ENCODE assay signal across 1 cellular context in the genomic region with DNA sequence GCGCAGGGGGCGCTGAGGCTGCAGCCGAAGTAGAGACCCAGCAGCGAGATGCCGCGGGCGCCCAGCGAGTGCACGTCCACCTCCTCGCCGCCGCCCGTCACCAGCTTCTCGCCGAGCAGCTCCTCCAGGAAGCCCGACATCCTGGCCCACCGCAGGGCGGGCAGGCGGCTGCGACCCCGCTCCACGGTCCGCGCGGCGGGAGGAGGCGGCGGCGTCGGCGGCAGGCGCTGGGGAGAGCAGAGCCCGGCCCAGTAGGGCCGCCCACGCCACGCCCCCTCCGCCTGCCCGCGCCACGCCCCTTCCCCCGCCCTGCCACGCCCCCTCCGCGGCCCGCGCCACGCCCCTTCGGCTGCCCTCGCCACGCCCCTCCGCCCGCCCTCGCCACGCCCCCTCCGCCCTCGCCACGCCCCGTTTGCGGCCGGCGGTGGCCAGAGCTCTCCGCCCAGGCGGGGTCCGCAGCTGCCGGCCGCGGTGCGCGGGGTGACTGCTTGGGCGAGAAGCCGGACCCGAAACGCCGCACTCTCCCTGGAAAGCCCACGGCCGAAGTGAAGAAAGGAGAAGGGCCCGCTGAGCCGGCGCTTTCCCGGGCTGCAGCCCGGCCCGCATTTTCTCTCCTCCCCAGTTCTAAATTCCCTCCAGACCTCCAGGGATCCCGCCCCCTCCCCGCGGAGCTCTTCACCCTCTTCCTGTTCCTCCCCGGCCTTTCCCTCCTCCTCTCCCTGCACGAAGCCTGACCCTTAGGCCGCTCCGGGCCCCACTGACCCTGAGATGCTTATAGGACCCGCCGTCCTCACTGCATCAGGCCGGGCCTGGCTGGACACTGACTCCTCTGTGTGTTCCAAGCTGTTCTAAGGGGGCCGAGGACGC.
A peak's percentile ranks its signal among the peaks of the same experiment; 100 is the strongest.
TF ChIP-seq lines count a peak whose summit lies in the region.

A gene (minus strand): TSS at position 238 of the 867 bp plus-strand sequence.

TF ChIP-seq in HEK293, 187 proteins besides CTCF, POLR2A, EP300 and RAD21 (continued from another document and continues in another):
- TF ChIP-seq, protein P1, sequence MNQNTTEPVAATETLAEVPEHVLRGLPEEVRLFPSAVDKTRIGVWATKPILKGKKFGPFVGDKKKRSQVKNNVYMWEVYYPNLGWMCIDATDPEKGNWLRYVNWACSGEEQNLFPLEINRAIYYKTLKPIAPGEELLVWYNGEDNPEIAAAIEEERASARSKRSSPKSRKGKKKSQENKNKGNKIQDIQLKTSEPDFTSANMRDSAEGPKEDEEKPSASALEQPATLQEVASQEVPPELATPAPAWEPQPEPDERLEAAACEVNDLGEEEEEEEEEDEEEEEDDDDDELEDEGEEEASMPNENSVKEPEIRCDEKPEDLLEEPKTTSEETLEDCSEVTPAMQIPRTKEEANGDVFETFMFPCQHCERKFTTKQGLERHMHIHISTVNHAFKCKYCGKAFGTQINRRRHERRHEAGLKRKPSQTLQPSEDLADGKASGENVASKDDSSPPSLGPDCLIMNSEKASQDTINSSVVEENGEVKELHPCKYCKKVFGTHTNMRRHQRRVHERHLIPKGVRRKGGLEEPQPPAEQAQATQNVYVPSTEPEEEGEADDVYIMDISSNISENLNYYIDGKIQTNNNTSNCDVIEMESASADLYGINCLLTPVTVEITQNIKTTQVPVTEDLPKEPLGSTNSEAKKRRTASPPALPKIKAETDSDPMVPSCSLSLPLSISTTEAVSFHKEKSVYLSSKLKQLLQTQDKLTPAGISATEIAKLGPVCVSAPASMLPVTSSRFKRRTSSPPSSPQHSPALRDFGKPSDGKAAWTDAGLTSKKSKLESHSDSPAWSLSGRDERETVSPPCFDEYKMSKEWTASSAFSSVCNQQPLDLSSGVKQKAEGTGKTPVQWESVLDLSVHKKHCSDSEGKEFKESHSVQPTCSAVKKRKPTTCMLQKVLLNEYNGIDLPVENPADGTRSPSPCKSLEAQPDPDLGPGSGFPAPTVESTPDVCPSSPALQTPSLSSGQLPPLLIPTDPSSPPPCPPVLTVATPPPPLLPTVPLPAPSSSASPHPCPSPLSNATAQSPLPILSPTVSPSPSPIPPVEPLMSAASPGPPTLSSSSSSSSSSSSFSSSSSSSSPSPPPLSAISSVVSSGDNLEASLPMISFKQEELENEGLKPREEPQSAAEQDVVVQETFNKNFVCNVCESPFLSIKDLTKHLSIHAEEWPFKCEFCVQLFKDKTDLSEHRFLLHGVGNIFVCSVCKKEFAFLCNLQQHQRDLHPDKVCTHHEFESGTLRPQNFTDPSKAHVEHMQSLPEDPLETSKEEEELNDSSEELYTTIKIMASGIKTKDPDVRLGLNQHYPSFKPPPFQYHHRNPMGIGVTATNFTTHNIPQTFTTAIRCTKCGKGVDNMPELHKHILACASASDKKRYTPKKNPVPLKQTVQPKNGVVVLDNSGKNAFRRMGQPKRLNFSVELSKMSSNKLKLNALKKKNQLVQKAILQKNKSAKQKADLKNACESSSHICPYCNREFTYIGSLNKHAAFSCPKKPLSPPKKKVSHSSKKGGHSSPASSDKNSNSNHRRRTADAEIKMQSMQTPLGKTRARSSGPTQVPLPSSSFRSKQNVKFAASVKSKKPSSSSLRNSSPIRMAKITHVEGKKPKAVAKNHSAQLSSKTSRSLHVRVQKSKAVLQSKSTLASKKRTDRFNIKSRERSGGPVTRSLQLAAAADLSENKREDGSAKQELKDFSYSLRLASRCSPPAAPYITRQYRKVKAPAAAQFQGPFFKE (tag by site-specific recombination; IDR thresholded peaks at IDR 0.05; ENCODE audit: borderline replicate concordance), result no peak
- no peak for TF ChIP-seq ZNF350 (tag by site-specific recombination; IDR thresholded peaks at IDR 0.05)
- TF ChIP-seq, protein P2, sequence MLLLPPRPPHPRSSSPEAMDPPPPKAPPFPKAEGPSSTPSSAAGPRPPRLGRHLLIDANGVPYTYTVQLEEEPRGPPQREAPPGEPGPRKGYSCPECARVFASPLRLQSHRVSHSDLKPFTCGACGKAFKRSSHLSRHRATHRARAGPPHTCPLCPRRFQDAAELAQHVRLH (tag by site-specific recombination; IDR thresholded peaks at IDR 0.05), result no peak
- TF ChIP-seq ZFP41 (tag by site-specific recombination; IDR thresholded peaks at IDR 0.05; ENCODE audit: borderline replicate concordance), result no peak
- TF ChIP-seq, protein P3, sequence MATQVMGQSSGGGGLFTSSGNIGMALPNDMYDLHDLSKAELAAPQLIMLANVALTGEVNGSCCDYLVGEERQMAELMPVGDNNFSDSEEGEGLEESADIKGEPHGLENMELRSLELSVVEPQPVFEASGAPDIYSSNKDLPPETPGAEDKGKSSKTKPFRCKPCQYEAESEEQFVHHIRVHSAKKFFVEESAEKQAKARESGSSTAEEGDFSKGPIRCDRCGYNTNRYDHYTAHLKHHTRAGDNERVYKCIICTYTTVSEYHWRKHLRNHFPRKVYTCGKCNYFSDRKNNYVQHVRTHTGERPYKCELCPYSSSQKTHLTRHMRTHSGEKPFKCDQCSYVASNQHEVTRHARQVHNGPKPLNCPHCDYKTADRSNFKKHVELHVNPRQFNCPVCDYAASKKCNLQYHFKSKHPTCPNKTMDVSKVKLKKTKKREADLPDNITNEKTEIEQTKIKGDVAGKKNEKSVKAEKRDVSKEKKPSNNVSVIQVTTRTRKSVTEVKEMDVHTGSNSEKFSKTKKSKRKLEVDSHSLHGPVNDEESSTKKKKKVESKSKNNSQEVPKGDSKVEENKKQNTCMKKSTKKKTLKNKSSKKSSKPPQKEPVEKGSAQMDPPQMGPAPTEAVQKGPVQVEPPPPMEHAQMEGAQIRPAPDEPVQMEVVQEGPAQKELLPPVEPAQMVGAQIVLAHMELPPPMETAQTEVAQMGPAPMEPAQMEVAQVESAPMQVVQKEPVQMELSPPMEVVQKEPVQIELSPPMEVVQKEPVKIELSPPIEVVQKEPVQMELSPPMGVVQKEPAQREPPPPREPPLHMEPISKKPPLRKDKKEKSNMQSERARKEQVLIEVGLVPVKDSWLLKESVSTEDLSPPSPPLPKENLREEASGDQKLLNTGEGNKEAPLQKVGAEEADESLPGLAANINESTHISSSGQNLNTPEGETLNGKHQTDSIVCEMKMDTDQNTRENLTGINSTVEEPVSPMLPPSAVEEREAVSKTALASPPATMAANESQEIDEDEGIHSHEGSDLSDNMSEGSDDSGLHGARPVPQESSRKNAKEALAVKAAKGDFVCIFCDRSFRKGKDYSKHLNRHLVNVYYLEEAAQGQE (tag by site-specific recombination; IDR thresholded peaks at IDR 0.05), result no peak
- no peak for TF ChIP-seq ZNF670 (tag by site-specific recombination; IDR thresholded peaks at IDR 0.05; ENCODE audit: low read depth)
- no peak; the same call in 1 of the 2 replicates for TF ChIP-seq ZEB2 (tag by site-specific recombination; IDR thresholded peaks at IDR 0.05)
- peak; percentile 23; the same call in 1 of the 2 replicates for TF ChIP-seq GLIS1 (tag by site-specific recombination; IDR thresholded peaks at IDR 0.05)
- no peak for TF ChIP-seq ZNF214 (tag by site-specific recombination; IDR thresholded peaks at IDR 0.05; ENCODE audit: borderline replicate concordance)
- TF ChIP-seq ZNF335 (tag by site-specific recombination; conservative IDR thresholded peaks at IDR 0.05), result peak; percentile 62
- TF ChIP-seq, protein P4, sequence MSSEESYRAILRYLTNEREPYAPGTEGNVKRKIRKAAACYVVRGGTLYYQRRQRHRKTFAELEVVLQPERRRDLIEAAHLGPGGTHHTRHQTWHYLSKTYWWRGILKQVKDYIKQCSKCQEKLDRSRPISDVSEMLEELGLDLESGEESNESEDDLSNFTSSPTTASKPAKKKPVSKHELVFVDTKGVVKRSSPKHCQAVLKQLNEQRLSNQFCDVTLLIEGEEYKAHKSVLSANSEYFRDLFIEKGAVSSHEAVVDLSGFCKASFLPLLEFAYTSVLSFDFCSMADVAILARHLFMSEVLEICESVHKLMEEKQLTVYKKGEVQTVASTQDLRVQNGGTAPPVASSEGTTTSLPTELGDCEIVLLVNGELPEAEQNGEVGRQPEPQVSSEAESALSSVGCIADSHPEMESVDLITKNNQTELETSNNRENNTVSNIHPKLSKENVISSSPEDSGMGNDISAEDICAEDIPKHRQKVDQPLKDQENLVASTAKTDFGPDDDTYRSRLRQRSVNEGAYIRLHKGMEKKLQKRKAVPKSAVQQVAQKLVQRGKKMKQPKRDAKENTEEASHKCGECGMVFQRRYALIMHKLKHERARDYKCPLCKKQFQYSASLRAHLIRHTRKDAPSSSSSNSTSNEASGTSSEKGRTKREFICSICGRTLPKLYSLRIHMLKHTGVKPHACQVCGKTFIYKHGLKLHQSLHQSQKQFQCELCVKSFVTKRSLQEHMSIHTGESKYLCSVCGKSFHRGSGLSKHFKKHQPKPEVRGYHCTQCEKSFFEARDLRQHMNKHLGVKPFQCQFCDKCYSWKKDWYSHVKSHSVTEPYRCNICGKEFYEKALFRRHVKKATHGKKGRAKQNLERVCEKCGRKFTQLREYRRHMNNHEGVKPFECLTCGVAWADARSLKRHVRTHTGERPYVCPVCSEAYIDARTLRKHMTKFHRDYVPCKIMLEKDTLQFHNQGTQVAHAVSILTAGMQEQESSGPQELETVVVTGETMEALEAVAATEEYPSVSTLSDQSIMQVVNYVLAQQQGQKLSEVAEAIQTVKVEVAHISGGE (tag by site-specific recombination; conservative IDR thresholded peaks at IDR 0.05; ENCODE audit: low read depth), result no peak
- TF ChIP-seq ZNF747 (tag by site-specific recombination; IDR thresholded peaks at IDR 0.05), result no peak
- TF ChIP-seq ZNF132 (tag by site-specific recombination; IDR thresholded peaks at IDR 0.05; ENCODE audit: borderline replicate concordance), result no peak
- no peak for TF ChIP-seq WT1 (tag by site-specific recombination; IDR thresholded peaks at IDR 0.05)
- TF ChIP-seq ZNF701 (tag by site-specific recombination; IDR thresholded peaks at IDR 0.05), result no peak
- TF ChIP-seq ZNF221 (tag by site-specific recombination; IDR thresholded peaks at IDR 0.05; ENCODE audit: borderline replicate concordance), result no peak
- TF ChIP-seq, protein P5, sequence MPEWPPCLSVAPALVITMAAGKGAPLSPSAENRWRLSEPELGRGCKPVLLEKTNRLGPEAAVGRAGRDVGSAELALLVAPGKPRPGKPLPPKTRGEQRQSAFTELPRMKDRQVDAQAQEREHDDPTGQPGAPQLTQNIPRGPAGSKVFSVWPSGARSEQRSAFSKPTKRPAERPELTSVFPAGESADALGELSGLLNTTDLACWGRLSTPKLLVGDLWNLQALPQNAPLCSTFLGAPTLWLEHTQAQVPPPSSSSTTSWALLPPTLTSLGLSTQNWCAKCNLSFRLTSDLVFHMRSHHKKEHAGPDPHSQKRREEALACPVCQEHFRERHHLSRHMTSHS (tag by site-specific recombination; IDR thresholded peaks at IDR 0.05), result no peak
- TF ChIP-seq, protein P6, sequence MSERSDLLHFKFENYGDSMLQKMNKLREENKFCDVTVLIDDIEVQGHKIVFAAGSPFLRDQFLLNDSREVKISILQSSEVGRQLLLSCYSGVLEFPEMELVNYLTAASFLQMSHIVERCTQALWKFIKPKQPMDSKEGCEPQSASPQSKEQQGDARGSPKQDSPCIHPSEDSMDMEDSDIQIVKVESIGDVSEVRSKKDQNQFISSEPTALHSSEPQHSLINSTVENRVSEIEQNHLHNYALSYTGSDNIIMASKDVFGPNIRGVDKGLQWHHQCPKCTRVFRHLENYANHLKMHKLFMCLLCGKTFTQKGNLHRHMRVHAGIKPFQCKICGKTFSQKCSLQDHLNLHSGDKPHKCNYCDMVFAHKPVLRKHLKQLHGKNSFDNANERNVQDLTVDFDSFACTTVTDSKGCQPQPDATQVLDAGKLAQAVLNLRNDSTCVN (tag by site-specific recombination; optimal IDR thresholded peaks at IDR 0.05), result peak; percentile 49
- TF ChIP-seq HOXC10 (CRISPR knock-in tag; IDR thresholded peaks at IDR 0.05), result 0 out of 2 replicates have a peak, but pooled peaks have one; percentile 13
- TF ChIP-seq ZNF530 (tag by site-specific recombination; IDR thresholded peaks at IDR 0.05; ENCODE audit: low read depth), result no peak
- TF ChIP-seq, protein P7, sequence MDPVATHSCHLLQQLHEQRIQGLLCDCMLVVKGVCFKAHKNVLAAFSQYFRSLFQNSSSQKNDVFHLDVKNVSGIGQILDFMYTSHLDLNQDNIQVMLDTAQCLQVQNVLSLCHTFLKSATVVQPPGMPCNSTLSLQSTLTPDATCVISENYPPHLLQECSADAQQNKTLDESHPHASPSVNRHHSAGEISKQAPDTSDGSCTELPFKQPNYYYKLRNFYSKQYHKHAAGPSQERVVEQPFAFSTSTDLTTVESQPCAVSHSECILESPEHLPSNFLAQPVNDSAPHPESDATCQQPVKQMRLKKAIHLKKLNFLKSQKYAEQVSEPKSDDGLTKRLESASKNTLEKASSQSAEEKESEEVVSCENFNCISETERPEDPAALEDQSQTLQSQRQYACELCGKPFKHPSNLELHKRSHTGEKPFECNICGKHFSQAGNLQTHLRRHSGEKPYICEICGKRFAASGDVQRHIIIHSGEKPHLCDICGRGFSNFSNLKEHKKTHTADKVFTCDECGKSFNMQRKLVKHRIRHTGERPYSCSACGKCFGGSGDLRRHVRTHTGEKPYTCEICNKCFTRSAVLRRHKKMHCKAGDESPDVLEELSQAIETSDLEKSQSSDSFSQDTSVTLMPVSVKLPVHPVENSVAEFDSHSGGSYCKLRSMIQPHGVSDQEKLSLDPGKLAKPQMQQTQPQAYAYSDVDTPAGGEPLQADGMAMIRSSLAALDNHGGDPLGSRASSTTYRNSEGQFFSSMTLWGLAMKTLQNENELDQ (tag by site-specific recombination; IDR thresholded peaks at IDR 0.05; ENCODE audit: low read depth), result no peak
- TF ChIP-seq, protein P8, sequence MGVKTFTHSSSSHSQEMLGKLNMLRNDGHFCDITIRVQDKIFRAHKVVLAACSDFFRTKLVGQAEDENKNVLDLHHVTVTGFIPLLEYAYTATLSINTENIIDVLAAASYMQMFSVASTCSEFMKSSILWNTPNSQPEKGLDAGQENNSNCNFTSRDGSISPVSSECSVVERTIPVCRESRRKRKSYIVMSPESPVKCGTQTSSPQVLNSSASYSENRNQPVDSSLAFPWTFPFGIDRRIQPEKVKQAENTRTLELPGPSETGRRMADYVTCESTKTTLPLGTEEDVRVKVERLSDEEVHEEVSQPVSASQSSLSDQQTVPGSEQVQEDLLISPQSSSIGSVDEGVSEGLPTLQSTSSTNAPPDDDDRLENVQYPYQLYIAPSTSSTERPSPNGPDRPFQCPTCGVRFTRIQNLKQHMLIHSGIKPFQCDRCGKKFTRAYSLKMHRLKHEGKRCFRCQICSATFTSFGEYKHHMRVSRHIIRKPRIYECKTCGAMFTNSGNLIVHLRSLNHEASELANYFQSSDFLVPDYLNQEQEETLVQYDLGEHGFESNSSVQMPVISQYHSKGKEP (tag by site-specific recombination; IDR thresholded peaks at IDR 0.05), result peak; percentile 10; the same call in 1 of the 2 replicates
- peak; percentile 26; the same call in 1 of the 2 replicates for TF ChIP-seq ZBTB20 (tag by site-specific recombination; IDR thresholded peaks at IDR 0.05)
- no peak for TF ChIP-seq ZNF404 (tag by site-specific recombination; IDR thresholded peaks at IDR 0.05)
- TF ChIP-seq ZNF548 (tag by site-specific recombination; IDR thresholded peaks at IDR 0.05), result no peak
- no peak for TF ChIP-seq ZNF138 (tag by site-specific recombination; IDR thresholded peaks at IDR 0.05; ENCODE audit: borderline replicate concordance)
- TF ChIP-seq ZNF157 (tag by site-specific recombination; IDR thresholded peaks at IDR 0.05), result no peak
- TF ChIP-seq TCF7L2 (IDR thresholded peaks at IDR 0.05; ENCODE audit: borderline replicate concordance, low read depth, low read length), result no peak
- no peak for TF ChIP-seq ZNF473 (tag by site-specific recombination; IDR thresholded peaks at IDR 0.05)
- TF ChIP-seq ZNF555 (tag by site-specific recombination; conservative IDR thresholded peaks at IDR 0.05), result no peak
- no peak; the same call in 1 of the 2 replicates for TF ChIP-seq ZBTB7A (tag by site-specific recombination; IDR thresholded peaks at IDR 0.05; ENCODE audit: low read depth)
- no peak for TF ChIP-seq ZNF626 (tag by site-specific recombination; IDR thresholded peaks at IDR 0.05)
- no peak for TF ChIP-seq ZNF175 (tag by site-specific recombination; IDR thresholded peaks at IDR 0.05)
